ENCODE assay signal across 8 cellular contexts in genomic region chr2:88874063-88874657, GRCh38.
DNase-seq lines count a peak whose midpoint lies in the region; ATAC-seq, FAIRE-seq and TF ChIP-seq lines count a peak whose summit lies in the region.

No MANE protein-coding gene starts in this region.

- no peaks in the 10 kb centered on the region for H3K9me3 ChIP-seq in pancreas

- WGBS in pancreas, 2 donors = 26% methylated on average over 4 of the region's 4 CpGs

- intact Hi-C loops in pancreas (cut with DNase I) (no loop called here), posterior vena cava (cut with DNase I) (no loop called here)

- peak; percentile 62 for ATAC-seq in GM19351 (IDR thresholded peaks at IDR 0.05; ENCODE audit: unreplicated experiment)
- peak; percentile 68 to 93 (median 90) for ATAC-seq in pancreas

- peak; percentile 11 for DNase-seq in AG09309 (ENCODE audit: low read depth)
- peak; percentile 24 for DNase-seq in NCI-H345 treated with DMSO at 0.1 percent for 48 hours (lab: John Stamatoyannopoulos, UW; ENCODE audit: unreplicated experiment)
- DNase-seq in activated T-cell treated with anti-CD3 and anti-CD28 coated beads for 48 hours (ENCODE audit: low read depth) = peak; percentile 9
- DNase-seq in fibroblast of mammary gland (ENCODE audit: low read depth) = peak; percentile 68
- DNase-seq in pancreas = peak in 3 of 6 donors; percentile 23 to 53 (median 28)
- no peak for DNase-seq in ecto neural progenitor cell (ENCODE audit: low spot score)
- no peak for DNase-seq in posterior vena cava (ENCODE audit: low spot score)

- no peaks in the 10 kb centered on the region for H3K4me1 ChIP-seq in pancreas

- H3K27me3 ChIP-seq in pancreas = no peaks in the 10 kb centered on the region

- H3K27ac ChIP-seq in pancreas = no peak overlapping the region

- TF ChIP-seq CTCF in AG09309 (IDR thresholded peaks at IDR 0.05; ENCODE audit: control insufficient read depth, insufficient read depth, low read depth, low read length, missing control alignments) (peak; percentile 78), fibroblast of mammary gland (conservative IDR thresholded peaks at IDR 0.05; ENCODE audit: control insufficient read depth, insufficient read depth, low read depth, low read length) (peak; percentile 79), pancreas (IDR thresholded peaks at IDR 0.05) (peak; percentile 27 to 68 (median 64))

- H3K4me3 ChIP-seq in AG09309 (ENCODE audit: control insufficient read depth, low read depth, low read length) (no peak overlapping the region), fibroblast of mammary gland (ENCODE audit: control insufficient read depth, low read depth, low read length) (no peak overlapping the region), pancreas (peak overlapping the region in 1 of 4 donors; percentile 3)

- peak; percentile 83 for FAIRE-seq in pancreas (lab: Jason Lieb, UNC)

- no peaks in the 10 kb centered on the region for H3K36me3 ChIP-seq in pancreas

Comparison
In these comparisons a context has a peak if more than half of its experiments do, and no peak if none do; other contexts are left out.
1. DNase-seq: peak in AG09309 (single experiment), NCI-H345 treated with DMSO at 0.1 percent for 48 hours (single experiment), activated T-cell treated with anti-CD3 and anti-CD28 coated beads for 48 hours (single experiment) and fibroblast of mammary gland (single experiment); none in ecto neural progenitor cell (single experiment) and posterior vena cava (single experiment).
2. Peak in every context shown above with its lines, with median percentiles within 50 percentile points of each other: CTCF ChIP-seq.